24 cellular contexts compared by ENCODE assay signal in genomic region chr3:184002469-184002868, GRCh38. TPM values are rescaled to one million over a fixed set of nuclear protein-coding genes. Genes with fewer than 3 reads are reported as not detected.
"Had no signal": no experiment of that assay in that cellular context is flagged by ENCODE, and none has a peak within 500 bp of the region (broad histone marks: within the 10 kb centered on the region; RNA-seq: fewer than 3 reads in every experiment).

No MANE protein-coding gene starts in this region.

- H2AFZ ChIP-seq: parathyroid adenoma had no signal

- H3K36me3 ChIP-seq: breast epithelium, lower lobe of right lung, transverse colon had no signal

- H3K27ac Mint-ChIP-seq: activated naive CD8-positive, alpha-beta T cell treated with anti-CD3 and anti-CD28 coated beads, Interleukin-2, amount 50 U/mL, for 24 hours had no signal

- H3K4me3 ChIP-seq: breast epithelium, dorsolateral prefrontal cortex, lower lobe of right lung, skin epidermis, transverse colon had no signal

- H3K9ac ChIP-seq: parathyroid adenoma had no signal

- H3K4me3 Mint-ChIP-seq: activated naive CD8-positive, alpha-beta T cell treated with anti-CD3 and anti-CD28 coated beads, Interleukin-2, amount 50 U/mL, for 24 hours; naive thymus-derived CD4-positive, alpha-beta T cell had no signal

- H3K27ac ChIP-seq: breast epithelium, lower lobe of right lung, parathyroid adenoma, transverse colon had no signal

- H3K9me3 ChIP-seq: breast epithelium, lower lobe of right lung, transverse colon had no signal

- H3K4me1 ChIP-seq: breast epithelium had no signal

- DNase-seq: activated CD4-positive, alpha-beta T cell treated with anti-CD3 and anti-CD28 coated beads, Interleukin-2, amount 50 U/mL, for 1 hour; activated CD8-positive, alpha-beta memory T cell treated with anti-CD3 and anti-CD28 coated beads for 24 hours; activated naive CD4-positive, alpha-beta T cell treated with Interleukin-2 at 50 U/mL for 16 hours; activated naive CD8-positive, alpha-beta T cell treated with anti-CD3 and anti-CD28 coated beads, Interleukin-2, amount 50 U/mL, for 24 hours; activated T-cell treated with anti-CD3 and anti-CD28 coated beads for 4 hours; dorsolateral prefrontal cortex; erythroblast; hypothalamus; kidney glomerular epithelial cell; lower lobe of right lung; midbrain; naive thymus-derived CD4-positive, alpha-beta T cell; stimulated activated CD4-positive, alpha-beta T cell treated with anti-CD3 and anti-CD28 coated beads, Interleukin-4, amount 100 ng/mL, for 24 hours; stimulated activated naive CD4-positive, alpha-beta T cell; substantia nigra; T-helper 2 cell; transverse colon had no signal

- H3K27me3 ChIP-seq: breast epithelium, dorsolateral prefrontal cortex, transverse colon had no signal

- H3K9me3 Mint-ChIP-seq: activated naive CD8-positive, alpha-beta T cell treated with anti-CD3 and anti-CD28 coated beads, Interleukin-2, amount 50 U/mL, for 24 hours; naive thymus-derived CD4-positive, alpha-beta T cell had no signal

- ATAC-seq: activated CD4-positive, CD25-positive, alpha-beta regulatory T cell treated with anti-CD3 and anti-CD28 coated beads, Interleukin-2, amount 50 U/mL, for 24 hours; activated naive CD8-positive, alpha-beta T cell treated with anti-CD3 and anti-CD28 coated beads, Interleukin-2, amount 50 U/mL, for 24 hours; lower lobe of right lung; naive thymus-derived CD4-positive, alpha-beta T cell had no signal

- H3K27me3 Mint-ChIP-seq: activated naive CD8-positive, alpha-beta T cell treated with anti-CD3 and anti-CD28 coated beads, Interleukin-2, amount 50 U/mL, for 24 hours; naive thymus-derived CD4-positive, alpha-beta T cell had no signal

RNA-seq across cellular contexts. Expression of gene HTR3D, which starts 29.1 kb away (rescaled TPM):
- total RNA-seq: aorta; breast epithelium; dorsolateral prefrontal cortex; glomerular endothelial cell; lower lobe of right lung; naive thymus-derived CD4-positive, alpha-beta T cell; transverse colon had no signal
- polyA plus RNA-seq: aorta; naive thymus-derived CD4-positive, alpha-beta T cell had no signal

RNA-seq across cellular contexts. Expression of gene HTR3C, which starts 50.4 kb away (rescaled TPM):
- total RNA-seq: aorta; breast epithelium; dorsolateral prefrontal cortex; glomerular endothelial cell; naive thymus-derived CD4-positive, alpha-beta T cell; renal cortical epithelial cell had no signal
- polyA plus RNA-seq: aorta; naive thymus-derived CD4-positive, alpha-beta T cell had no signal
